Comparison of ENCODE assay signal across 18 cellular contexts in genomic region chr1:115826642-115827041, GRCh38. TPM values are rescaled to one million over a fixed set of nuclear protein-coding genes. Genes with fewer than 3 reads are reported as not detected.
DNase-seq lines count a peak whose midpoint lies in the region; ATAC-seq and TF ChIP-seq lines count a peak whose summit lies in the region.
"Had no signal": no experiment of that assay in that cellular context is flagged by ENCODE, and none has a peak within 500 bp of the region (broad histone marks: within the 10 kb centered on the region; RNA-seq: fewer than 3 reads in every experiment).

No MANE protein-coding gene starts in this region.

- H2AFZ ChIP-seq in neural progenitor cell (replicated peaks), result no peak overlapping the region

- peaks cover 11% of the 10 kb centered on the region for H3K4me1 ChIP-seq in neural progenitor cell
- H3K4me1 ChIP-seq: A549 had no signal

- no peaks in the 10 kb centered on the region for H3K36me3 ChIP-seq in neural progenitor cell
- H3K36me3 ChIP-seq: BLaER1 treated with 17β-estradiol and CSF1 and Interleukin-3, amounts not matched to agents 10 nM and 100 nM had no signal

- no peak overlapping the region for H3K9ac ChIP-seq in neural progenitor cell
- H3K9ac ChIP-seq: BLaER1 treated with 17β-estradiol and CSF1 and Interleukin-3, amounts not matched to agents 10 nM and 100 nM had no signal

- H3K27me3 Mint-ChIP-seq in neural progenitor cell (ENCODE audit: insufficient read depth, low read depth), result peaks cover 11% of the 10 kb centered on the region

- peaks cover 17% of the 10 kb centered on the region for H3K4me1 Mint-ChIP-seq in neural progenitor cell

- no peaks in the 10 kb centered on the region for H3K9me3 Mint-ChIP-seq in neural progenitor cell
- H3K9me3 Mint-ChIP-seq: H9 had no signal

- no peak overlapping the region for H3K4me2 ChIP-seq in neural progenitor cell
- H3K4me2 ChIP-seq: A549 had no signal

- no peaks in the 10 kb centered on the region for H3K9me3 ChIP-seq in neural progenitor cell (ENCODE audit: low read depth)
- H3K9me3 ChIP-seq: A549 had no signal

- H3K27me3 ChIP-seq in neural progenitor cell, result peaks cover 45% of the 10 kb centered on the region

- H3K27ac ChIP-seq in neural progenitor cell, result no peak overlapping the region
- H3K27ac ChIP-seq: A549 had no signal

- no peaks in the 10 kb centered on the region for H3K79me2 ChIP-seq in neural progenitor cell (ENCODE audit: low read depth)

- H3K4me3 Mint-ChIP-seq in neural progenitor cell, result peak overlapping the region; percentile 13
- H3K4me3 Mint-ChIP-seq: H9 had no signal

- TF ChIP-seq CTCF in neural progenitor cell (IDR thresholded peaks at IDR 0.05), result no peak

- H4K20me1 ChIP-seq in neural progenitor cell (ENCODE audit: low read depth), result no peaks in the 10 kb centered on the region
- H4K20me1 ChIP-seq: BLaER1 treated with 17β-estradiol and CSF1 and Interleukin-3, amounts not matched to agents 10 nM and 100 nM had no signal

- DNase-seq in Daoy (ENCODE audit: low read depth), result peak; percentile 67
- peak; percentile 89 to 93 for DNase-seq in NCI-H524 (lab: John Stamatoyannopoulos, UW)
- DNase-seq in amniotic epithelial cell (ENCODE audit: low read depth), result peak; percentile 35
- DNase-seq in neural progenitor cell (ENCODE audit: low spot score), result no peak
- no peak for DNase-seq in anterior cingulate cortex (lab: John Stamatoyannopoulos, UW)
- DNase-seq: H9; NCI-H1417; NCI-H2029 treated with DMSO at 0.1 percent for 48 hours; NCI-H510A; NK-92 treated with Interleukin-12 subunit alpha and Interleukin-12 subunit beta, amount 100 ng/mL, for 24 hours; RPMI8226 had no signal

- H3K36me3 Mint-ChIP-seq in neural progenitor cell, result peaks cover 2% of the 10 kb centered on the region

- no peak overlapping the region for H3K27ac Mint-ChIP-seq in neural progenitor cell
- H3K27ac Mint-ChIP-seq: H9 had no signal

- H3K4me3 ChIP-seq in neural progenitor cell, result no peak overlapping the region
- H3K4me3 ChIP-seq: A549; BLaER1 treated with 17β-estradiol and CSF1 and Interleukin-3, amounts not matched to agents 10 nM and 100 nM; K562 had no signal

- ATAC-seq in HG02870 (IDR thresholded peaks at IDR 0.05; ENCODE audit: unreplicated experiment) (no peak), HG03342 (IDR thresholded peaks at IDR 0.05; ENCODE audit: unreplicated experiment) (no peak), GM19351 (IDR thresholded peaks at IDR 0.05; ENCODE audit: unreplicated experiment) (no peak)
- ATAC-seq: A549, K562 had no signal

- H3F3A ChIP-seq in neural progenitor cell (ENCODE audit: low read depth), result peaks cover 14% of the 10 kb centered on the region

RNA-seq across cellular contexts. Expression of gene NHLH2, which starts 14.3 kb away (rescaled TPM):
- 0.34 and 1.9 TPM in 2 replicates for total RNA-seq in Daoy (2014; rRNA removed; shearing (Covaris generic))
- 0.17 and 0.56 TPM in 2 replicates for total RNA-seq in neural progenitor cell (ENCODE audit: low replicate concordance)
- total RNA-seq: K562, OCI-LY7 had no signal

RNA-seq across cellular contexts. Expression of gene CASQ2, which starts 58.1 kb away (rescaled TPM):
- total RNA-seq in Daoy (2014; rRNA removed; shearing (Covaris generic)), result 0.29 TPM in 1 of 2 replicates, not detected in the other
- total RNA-seq in neural progenitor cell (ENCODE audit: low replicate concordance), result not detected in 2 replicates
- total RNA-seq: H9, K562, OCI-LY7 had no signal

Comparison
In these comparisons a context has a peak if more than half of its experiments do, and no peak if none do; other contexts are left out.
1. DNase-seq: peak in Daoy (single experiment), NCI-H524 (2 of 2) and amniotic epithelial cell (single experiment); none in neural progenitor cell (single experiment) and anterior cingulate cortex (0 of 58).